8 cellular contexts compared by ENCODE assay signal in the genomic region with DNA sequence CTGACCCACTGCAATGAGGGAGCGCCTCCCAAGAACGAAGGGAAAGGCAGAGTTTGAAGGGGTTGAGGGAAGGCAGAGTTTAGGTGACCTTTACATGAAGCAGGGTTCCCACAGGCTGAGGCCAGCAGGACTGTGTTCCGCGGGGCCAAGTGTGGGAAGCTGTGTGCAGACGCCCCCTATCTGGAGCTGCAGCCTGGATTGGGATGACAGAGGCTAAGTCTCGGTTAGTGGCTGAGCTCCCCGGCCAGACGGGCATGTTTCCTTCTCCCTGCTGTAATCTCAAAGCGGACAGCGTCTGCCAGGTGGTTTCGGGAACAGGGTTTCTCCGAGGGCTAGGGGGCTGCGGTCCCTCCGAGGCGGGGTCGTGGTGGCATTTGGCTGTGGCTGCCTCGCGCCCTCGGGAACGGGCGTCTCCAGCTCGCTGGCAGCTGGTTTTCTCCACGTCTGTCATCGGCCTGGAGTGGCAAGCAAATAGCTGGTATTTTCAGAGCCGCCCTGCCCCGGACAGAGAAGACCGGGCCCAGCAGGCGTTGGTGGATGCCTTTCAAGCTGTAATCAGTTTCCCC. TPM values are rescaled to one million over a fixed set of nuclear protein-coding genes. Genes with fewer than 3 reads are reported as not detected.
A peak's percentile ranks its signal among the peaks of the same experiment; 100 is the strongest.
DNase-seq lines count a peak whose midpoint lies in the region; ATAC-seq and TF ChIP-seq lines count a peak whose summit lies in the region.

No MANE protein-coding gene starts in this region.

- peaks cover 48% of the 10 kb centered on the region for H3K4me1 Mint-ChIP-seq in activated naive CD4-positive, alpha-beta T cell treated with anti-CD3 and anti-CD28 coated beads for 36 hours (ENCODE audit: low read depth)

- H3K9me2 ChIP-seq in neural cell (ENCODE audit: insufficient read depth, low read length): no peaks in the 10 kb centered on the region

- H3K4me3 ChIP-seq in neural cell (ENCODE audit: low read length): peak overlapping the region; percentile 95

- peak overlapping the region; percentile 8 for H3K27ac ChIP-seq in neural cell (ENCODE audit: low read length)

- peaks cover 32% of the 10 kb centered on the region for H3K79me2 ChIP-seq in neural cell (replicated peaks; ENCODE audit: insufficient read depth, low read length)

- no peak overlapping the region for H3K27ac Mint-ChIP-seq in activated naive CD4-positive, alpha-beta T cell treated with anti-CD3 and anti-CD28 coated beads for 36 hours

- TF ChIP-seq CTCF in neural cell (IDR thresholded peaks at IDR 0.05; ENCODE audit: poor library complexity, severe bottlenecking): peak; percentile 50

- peaks cover 6% of the 10 kb centered on the region for H3K9me3 Mint-ChIP-seq in activated naive CD4-positive, alpha-beta T cell treated with anti-CD3 and anti-CD28 coated beads for 36 hours

- peaks cover 5% of the 10 kb centered on the region for H3F3A ChIP-seq in neural cell (ENCODE audit: insufficient read depth, low read length, poor library complexity, severe bottlenecking)

- no peaks in the 10 kb centered on the region for H3K27me3 ChIP-seq in neural cell (ENCODE audit: insufficient read depth, low read depth, low read length)

- H3K9me3 ChIP-seq in neural cell (ENCODE audit: low read length): no peaks in the 10 kb centered on the region

- intact Hi-C loops in activated naive CD4-positive, alpha-beta T cell treated with anti-CD3 and anti-CD28 coated beads for 36 hours (cut with micrococcal nuclease): loop anchor here (1.0 to 5.0 kb wide), 6 partner anchors 50 to 450 kb away; a partner anchor contains a TSS

- H3K27me3 Mint-ChIP-seq in activated naive CD4-positive, alpha-beta T cell treated with anti-CD3 and anti-CD28 coated beads for 36 hours (ENCODE audit: low read depth): peaks cover 11% of the 10 kb centered on the region

- CTCF ChIA-PET in activated naive CD4-positive, alpha-beta T cell treated with anti-CD3 and anti-CD28 coated beads for 36 hours (lab: Charles Lee): interaction anchor here (0.6 to 1.9 kb wide), 12 partner anchors 10 to 253 kb away, joined by 3 to 6 read pairs (median 3); no protein-coding TSS in a partner anchor

- peak overlapping the region; percentile 4 for H2AFZ ChIP-seq in neural cell (ENCODE audit: low read depth, low read length)

- H3K36me3 ChIP-seq in neural cell (ENCODE audit: insufficient read depth, low read length): no peaks in the 10 kb centered on the region

- H3K4me3 Mint-ChIP-seq in activated naive CD4-positive, alpha-beta T cell treated with anti-CD3 and anti-CD28 coated beads for 36 hours: peak overlapping the region; percentile 91

- H3K36me3 Mint-ChIP-seq in activated naive CD4-positive, alpha-beta T cell treated with anti-CD3 and anti-CD28 coated beads for 36 hours (ENCODE audit: low read depth): peaks cover 1% of the 10 kb centered on the region

- TF ChIP-seq RAD21 in neural cell (conservative IDR thresholded peaks at IDR 0.05): no peak

- peak; percentile 33 for DNase-seq in stimulated activated CD4-positive, alpha-beta T cell treated with anti-CD3 and anti-CD28 coated beads, Interleukin-15, amount 100 ng/mL, for 24 hours
- no peak for DNase-seq in stimulated activated CD4-positive, alpha-beta T cell treated with anti-CD3 and anti-CD28 coated beads, Interleukin-1b, Interleukin-23, amount 100 ng/mL, for 48 hours
- DNase-seq in NCI-H345 (lab: John Stamatoyannopoulos, UW) (peak; percentile 79), globus pallidus (ENCODE audit: low spot score) (peak; percentile 73), T1000 (lab: John Stamatoyannopoulos, UW) (no peak)
- peak; percentile 41 for DNase-seq in activated naive CD4-positive, alpha-beta T cell treated with anti-CD3 and anti-CD28 coated beads for 36 hours

- H4K20me1 ChIP-seq in neural cell (ENCODE audit: insufficient read depth): no peaks in the 10 kb centered on the region

- no peak for TF ChIP-seq EP300 in neural cell (conservative IDR thresholded peaks at IDR 0.05; ENCODE audit: poor library complexity, severe bottlenecking)

- no peak overlapping the region for H3K4me2 ChIP-seq in neural cell (ENCODE audit: low read length)

- peak; percentile 14 for ATAC-seq in HG02870 (IDR thresholded peaks at IDR 0.05; ENCODE audit: unreplicated experiment)

- H3K9ac ChIP-seq in neural cell (ENCODE audit: low read length): peak overlapping the region; percentile 63

TF ChIP-seq in neural cell, 6 proteins besides CTCF, POLR2A, EP300 and RAD21:
- TF ChIP-seq POLR2AphosphoS5 (IDR thresholded peaks at IDR 0.05) (no peak), MXI1 (conservative IDR thresholded peaks at IDR 0.05; ENCODE audit: poor library complexity, severe bottlenecking) (no peak), SMC3 (conservative IDR thresholded peaks at IDR 0.05; ENCODE audit: poor library complexity) (no peak)
- TF ChIP-seq, protein P1, sequence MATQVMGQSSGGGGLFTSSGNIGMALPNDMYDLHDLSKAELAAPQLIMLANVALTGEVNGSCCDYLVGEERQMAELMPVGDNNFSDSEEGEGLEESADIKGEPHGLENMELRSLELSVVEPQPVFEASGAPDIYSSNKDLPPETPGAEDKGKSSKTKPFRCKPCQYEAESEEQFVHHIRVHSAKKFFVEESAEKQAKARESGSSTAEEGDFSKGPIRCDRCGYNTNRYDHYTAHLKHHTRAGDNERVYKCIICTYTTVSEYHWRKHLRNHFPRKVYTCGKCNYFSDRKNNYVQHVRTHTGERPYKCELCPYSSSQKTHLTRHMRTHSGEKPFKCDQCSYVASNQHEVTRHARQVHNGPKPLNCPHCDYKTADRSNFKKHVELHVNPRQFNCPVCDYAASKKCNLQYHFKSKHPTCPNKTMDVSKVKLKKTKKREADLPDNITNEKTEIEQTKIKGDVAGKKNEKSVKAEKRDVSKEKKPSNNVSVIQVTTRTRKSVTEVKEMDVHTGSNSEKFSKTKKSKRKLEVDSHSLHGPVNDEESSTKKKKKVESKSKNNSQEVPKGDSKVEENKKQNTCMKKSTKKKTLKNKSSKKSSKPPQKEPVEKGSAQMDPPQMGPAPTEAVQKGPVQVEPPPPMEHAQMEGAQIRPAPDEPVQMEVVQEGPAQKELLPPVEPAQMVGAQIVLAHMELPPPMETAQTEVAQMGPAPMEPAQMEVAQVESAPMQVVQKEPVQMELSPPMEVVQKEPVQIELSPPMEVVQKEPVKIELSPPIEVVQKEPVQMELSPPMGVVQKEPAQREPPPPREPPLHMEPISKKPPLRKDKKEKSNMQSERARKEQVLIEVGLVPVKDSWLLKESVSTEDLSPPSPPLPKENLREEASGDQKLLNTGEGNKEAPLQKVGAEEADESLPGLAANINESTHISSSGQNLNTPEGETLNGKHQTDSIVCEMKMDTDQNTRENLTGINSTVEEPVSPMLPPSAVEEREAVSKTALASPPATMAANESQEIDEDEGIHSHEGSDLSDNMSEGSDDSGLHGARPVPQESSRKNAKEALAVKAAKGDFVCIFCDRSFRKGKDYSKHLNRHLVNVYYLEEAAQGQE (IDR thresholded peaks at IDR 0.05; ENCODE audit: borderline replicate concordance): no peak

RNA-seq across cellular contexts. Expression of a gene that starts 0.7 kb away (rescaled TPM):
- 10 to 100 TPM; 19.6 to 20.0 TPM for total RNA-seq in activated naive CD4-positive, alpha-beta T cell treated with anti-CD3 and anti-CD28 coated beads for 36 hours
- 70.5 and 77.9 TPM in 2 replicates for polyA plus RNA-seq in neural cell
- polyA minus RNA-seq in neural cell: 91.0 and 103 TPM in 2 replicates

RNA-seq across cellular contexts. Expression of a gene that starts 51.7 kb away (rescaled TPM):
- 10 to 100 TPM; 63.6 to 66.6 TPM for total RNA-seq in activated naive CD4-positive, alpha-beta T cell treated with anti-CD3 and anti-CD28 coated beads for 36 hours
- polyA plus RNA-seq in neural cell: 143 and 184 TPM in 2 replicates
- 90.6 and 111 TPM in 2 replicates for polyA minus RNA-seq in neural cell

Comparison
In these comparisons a context has a peak if more than half of its experiments do, and no peak if none do; other contexts are left out.
1. DNase-seq: peak in stimulated activated CD4-positive, alpha-beta T cell treated with anti-CD3 and anti-CD28 coated beads, Interleukin-15, amount 100 ng/mL, for 24 hours (single experiment), NCI-H345 (single experiment), activated naive CD4-positive, alpha-beta T cell treated with anti-CD3 and anti-CD28 coated beads for 36 hours (single experiment) and globus pallidus (single experiment); none in stimulated activated CD4-positive, alpha-beta T cell treated with anti-CD3 and anti-CD28 coated beads, Interleukin-1b, Interleukin-23, amount 100 ng/mL, for 48 hours (single experiment) and T1000 (single experiment).